In genomic region chr7:102096706-102097427, GRCh38 we compare ENCODE assay signal across 1 cellular context.
TF ChIP-seq lines count a peak whose summit lies in the region.

No MANE protein-coding gene starts in this region.

TF ChIP-seq in IMR-90, 13 proteins besides CTCF, POLR2A, EP300 and RAD21:
- no peak for TF ChIP-seq MAFK (IDR thresholded peaks at IDR 0.05; ENCODE audit: low read depth, low read length)
- TF ChIP-seq RFX5 (IDR thresholded peaks at IDR 0.05; ENCODE audit: low read depth, low read length), result no peak
- TF ChIP-seq RCOR1 (IDR thresholded peaks at IDR 0.05; ENCODE audit: insufficient replicate concordance, low read length), result no peak
- TF ChIP-seq BHLHE40 (IDR thresholded peaks at IDR 0.05; ENCODE audit: low read depth, low read length), result no peak
- TF ChIP-seq ELK1 (IDR thresholded peaks at IDR 0.05; ENCODE audit: borderline replicate concordance, low read depth, low read length), result no peak
- TF ChIP-seq SMC3 (IDR thresholded peaks at IDR 0.05; ENCODE audit: low read depth, low read length), result no peak
- no peak for TF ChIP-seq NFE2L2 (IDR thresholded peaks at IDR 0.05; ENCODE audit: low read depth, low read length)
- TF ChIP-seq CHD1 (IDR thresholded peaks at IDR 0.05; ENCODE audit: low read depth, low read length), result no peak
- no peak for TF ChIP-seq FOS (IDR thresholded peaks at IDR 0.05; ENCODE audit: low read depth, low read length)
- no peak for TF ChIP-seq MAZ (IDR thresholded peaks at IDR 0.05; ENCODE audit: borderline replicate concordance, low read depth, low read length)
- no peak for TF ChIP-seq CEBPB (IDR thresholded peaks at IDR 0.05; ENCODE audit: low read depth, low read length)
- no peak for TF ChIP-seq USF2 (IDR thresholded peaks at IDR 0.05; ENCODE audit: low read depth, low read length)
- no peak for TF ChIP-seq MXI1 (IDR thresholded peaks at IDR 0.05; ENCODE audit: borderline replicate concordance, low read depth, low read length)
